In the genomic region with DNA sequence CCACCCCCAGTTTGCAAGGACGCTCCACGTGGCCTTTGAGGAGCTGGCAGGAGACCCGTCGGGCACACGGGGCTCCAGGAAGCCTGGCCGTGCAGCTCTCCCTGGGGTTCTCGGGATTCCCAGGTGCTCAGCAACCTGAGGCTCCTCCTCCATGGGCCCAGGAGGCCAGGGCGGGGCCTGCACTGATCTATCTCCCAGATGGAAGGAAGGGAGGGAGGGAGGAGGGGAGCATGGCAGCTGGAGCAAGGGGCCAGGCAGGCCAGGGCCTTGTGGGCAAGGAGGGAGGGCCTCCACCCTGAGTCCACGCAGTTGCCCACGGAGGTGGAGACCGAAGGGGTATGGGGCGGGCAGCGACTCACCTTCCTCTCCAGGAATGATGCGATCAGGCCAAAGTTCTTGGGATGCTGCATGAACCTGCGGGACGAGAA, we compare ENCODE assay signal across 9 cellular contexts.
DNase-seq lines count a peak whose midpoint lies in the region; ATAC-seq and TF ChIP-seq lines count a peak whose summit lies in the region.
"Had no signal": no experiment of that assay in that cellular context is flagged by ENCODE, and none has a peak within 500 bp of the region (broad histone marks: within the 10 kb centered on the region; RNA-seq: fewer than 3 reads in every experiment).

No MANE protein-coding gene starts in this region.

- H3K4me1 ChIP-seq in HCT116 (ENCODE audit: control insufficient read depth in 1 of 2, insufficient read depth in 2 of 2, low read length in 2 of 2): peaks cover 29 to 35% of the 10 kb centered on the region in 2 experiments
- peaks cover 32% of the 10 kb centered on the region for H3K4me1 ChIP-seq in SJCRH30
- H3K4me1 ChIP-seq in right atrium auricular region: peaks cover 4 to 64% of the 10 kb centered on the region in 2 donors
- peaks cover 49% of the 10 kb centered on the region for H3K4me1 ChIP-seq in stomach smooth muscle (ENCODE audit: control insufficient read depth, insufficient read depth, low read length)

- POLR2A ChIA-PET in HCT116 (lab: Charles Lee): no interaction called here

- BruUV-seq in HCT116 (replicated peaks; lab: Mats Ljungman, UMichigan): no TSS peak

- no peak overlapping the region for H2AFZ ChIP-seq in HCT116 (ENCODE audit: low read depth, low read length, poor library complexity, severe bottlenecking)

- ATAC-seq in HCT116 (peak; percentile 75), HG03025 (IDR thresholded peaks at IDR 0.05; ENCODE audit: low FRiP score, unreplicated experiment) (no peak), GM19324 (IDR thresholded peaks at IDR 0.05; ENCODE audit: low FRiP score, unreplicated experiment) (no peak), HG03442 (IDR thresholded peaks at IDR 0.05; ENCODE audit: unreplicated experiment) (no peak)

- intact Hi-C loops in HCT116 (cut with micrococcal nuclease): no loop called here

- DNase-seq in HCT116 (ENCODE audit: low read depth, low spot score) (no peak), SJCRH30 (peak; percentile 43 to 44), right atrium auricular region (ENCODE audit: low spot score) (no peak), CD1c-positive myeloid dendritic cell (ENCODE audit: extremely low spot score) (no peak)
- DNase-seq: NCI-H1092 treated with DMSO at 0.1 percent for 48 hours had no signal

- H3K9me2 ChIP-seq in HCT116 (ENCODE audit: insufficient read depth): no peaks in the 10 kb centered on the region

- peak overlapping the region; percentile 99; the same call in 1 of the 2 replicates for H3K27ac ChIP-seq in HCT116 (ENCODE audit: low read depth, low read length)
- peak overlapping the region; percentile 96 for H3K27ac ChIP-seq in SJCRH30
- peak overlapping the region; percentile 84 to 93 for H3K27ac ChIP-seq in right atrium auricular region
- H3K27ac ChIP-seq in stomach smooth muscle (ENCODE audit: low read length): peak overlapping the region; percentile 96

- H3K27me3 ChIP-seq in HCT116 (ENCODE audit: insufficient read depth, low read length) (no peaks in the 10 kb centered on the region), SJCRH30 (no peaks in the 10 kb centered on the region), right atrium auricular region (no peaks in the 10 kb centered on the region), stomach smooth muscle (ENCODE audit: control insufficient read depth in 1 of 2, insufficient read depth in 2 of 2, low read length in 2 of 2) (no peaks in the 10 kb centered on the region)

- peak overlapping the region; percentile 95 for H3K4me2 ChIP-seq in HCT116 (ENCODE audit: low read length)

- no peaks in the 10 kb centered on the region for H4K20me1 ChIP-seq in HCT116 (ENCODE audit: insufficient read depth)

- peak overlapping the region; percentile 71 for H3K9ac ChIP-seq in HCT116 (ENCODE audit: low read length)
- peak overlapping the region in 1 of 2 donors; percentile 67 for H3K9ac ChIP-seq in stomach smooth muscle (ENCODE audit: low read length in 2 of 2)

- no peaks in the 10 kb centered on the region for H3K79me2 ChIP-seq in HCT116 (ENCODE audit: insufficient read depth, low read length)

- H3K4me3 ChIP-seq in HCT116 (replicated peaks in 1 of 2; ENCODE audit: low read depth in 1 of 2, low read length in 2 of 2) (peak overlapping the region; percentile 40 to 57), SJCRH30 (peak overlapping the region; percentile 29), right atrium auricular region (peak overlapping the region in 1 of 2 donors; percentile 25), stomach smooth muscle (ENCODE audit: low read length in 2 of 2) (peak overlapping the region; percentile 31 to 49)

- CTCF ChIA-PET in HCT116 (lab: Charles Lee): no interaction called here

- H3K36me3 ChIP-seq in HCT116 (ENCODE audit: control insufficient read depth in 1 of 2, insufficient read depth in 2 of 2, low read length in 2 of 2): peaks cover 4 to 20% of the 10 kb centered on the region in 2 experiments; a peak in 3 of 4 replicates
- peaks cover 44% of the 10 kb centered on the region for H3K36me3 ChIP-seq in SJCRH30
- H3K36me3 ChIP-seq in right atrium auricular region: peaks cover 41% of the 10 kb centered on the region
- H3K36me3 ChIP-seq in stomach smooth muscle (ENCODE audit: control insufficient read depth in 2 of 2, insufficient read depth in 2 of 2, low read length in 2 of 2): peaks cover 26 to 30% of the 10 kb centered on the region in 2 donors

- TF ChIP-seq CTCF in HCT116 (IDR thresholded peaks at IDR 0.05 in 2 of 3, conservative IDR thresholded peaks at IDR 0.05 in 1 of 3; ENCODE audit: borderline replicate concordance in 1 of 3, insufficient read depth in 1 of 3, low read depth in 2 of 3, low read length in 2 of 3) (no peak), right atrium auricular region (IDR thresholded peaks at IDR 0.05) (no peak)

- no peak for TF ChIP-seq RAD21 in HCT116 (IDR thresholded peaks at IDR 0.05; ENCODE audit: low read depth)

- no peak for TF ChIP-seq POLR2A in HCT116 (IDR thresholded peaks at IDR 0.05; ENCODE audit: borderline replicate concordance, extremely low read depth, insufficient read depth, insufficient read length)

- RAD21 ChIA-PET in HCT116 (lab: Charles Lee; ENCODE audit: low non-redundant PET in 1 of 2, low total read pairs in 2 of 2, uncharacterized antibody in 2 of 2, unreplicated experiment in 2 of 2): no interaction called here

- H3K9me3 ChIP-seq in HCT116 (ENCODE audit: control insufficient read depth in 1 of 2, insufficient read depth in 1 of 2, low read depth in 1 of 2, low read length in 2 of 2): no peaks in the 10 kb centered on the region
- H3K9me3 ChIP-seq in SJCRH30 (replicated peaks): no peaks in the 10 kb centered on the region
- no peaks in the 10 kb centered on the region for H3K9me3 ChIP-seq in right atrium auricular region
- H3K9me3 ChIP-seq in stomach smooth muscle (ENCODE audit: control insufficient read depth in 2 of 2, low read length in 2 of 2): no peaks in the 10 kb centered on the region

TF ChIP-seq in HCT116, 20 proteins besides CTCF, POLR2A, EP300 and RAD21:
- TF ChIP-seq YY1 (IDR thresholded peaks at IDR 0.05; ENCODE audit: extremely low read depth, insufficient replicate concordance, low read depth, low read length) (peak; percentile 23), SP1 (IDR thresholded peaks at IDR 0.05; ENCODE audit: low read depth) (no peak), EZH2 (IDR thresholded peaks at IDR 0.05) (no peak), ELF1 (IDR thresholded peaks at IDR 0.05; ENCODE audit: borderline replicate concordance, low read depth) (no peak), EGR1 (IDR thresholded peaks at IDR 0.05; ENCODE audit: low read depth) (no peak), SIN3A (IDR thresholded peaks at IDR 0.05; ENCODE audit: low read depth) (no peak), SRF (IDR thresholded peaks at IDR 0.05; ENCODE audit: low read depth) (no peak), TCF7L2 (IDR thresholded peaks at IDR 0.05; ENCODE audit: borderline replicate concordance, extremely low read depth, insufficient read depth, insufficient read length) (no peak)
- TF ChIP-seq, protein P1, sequence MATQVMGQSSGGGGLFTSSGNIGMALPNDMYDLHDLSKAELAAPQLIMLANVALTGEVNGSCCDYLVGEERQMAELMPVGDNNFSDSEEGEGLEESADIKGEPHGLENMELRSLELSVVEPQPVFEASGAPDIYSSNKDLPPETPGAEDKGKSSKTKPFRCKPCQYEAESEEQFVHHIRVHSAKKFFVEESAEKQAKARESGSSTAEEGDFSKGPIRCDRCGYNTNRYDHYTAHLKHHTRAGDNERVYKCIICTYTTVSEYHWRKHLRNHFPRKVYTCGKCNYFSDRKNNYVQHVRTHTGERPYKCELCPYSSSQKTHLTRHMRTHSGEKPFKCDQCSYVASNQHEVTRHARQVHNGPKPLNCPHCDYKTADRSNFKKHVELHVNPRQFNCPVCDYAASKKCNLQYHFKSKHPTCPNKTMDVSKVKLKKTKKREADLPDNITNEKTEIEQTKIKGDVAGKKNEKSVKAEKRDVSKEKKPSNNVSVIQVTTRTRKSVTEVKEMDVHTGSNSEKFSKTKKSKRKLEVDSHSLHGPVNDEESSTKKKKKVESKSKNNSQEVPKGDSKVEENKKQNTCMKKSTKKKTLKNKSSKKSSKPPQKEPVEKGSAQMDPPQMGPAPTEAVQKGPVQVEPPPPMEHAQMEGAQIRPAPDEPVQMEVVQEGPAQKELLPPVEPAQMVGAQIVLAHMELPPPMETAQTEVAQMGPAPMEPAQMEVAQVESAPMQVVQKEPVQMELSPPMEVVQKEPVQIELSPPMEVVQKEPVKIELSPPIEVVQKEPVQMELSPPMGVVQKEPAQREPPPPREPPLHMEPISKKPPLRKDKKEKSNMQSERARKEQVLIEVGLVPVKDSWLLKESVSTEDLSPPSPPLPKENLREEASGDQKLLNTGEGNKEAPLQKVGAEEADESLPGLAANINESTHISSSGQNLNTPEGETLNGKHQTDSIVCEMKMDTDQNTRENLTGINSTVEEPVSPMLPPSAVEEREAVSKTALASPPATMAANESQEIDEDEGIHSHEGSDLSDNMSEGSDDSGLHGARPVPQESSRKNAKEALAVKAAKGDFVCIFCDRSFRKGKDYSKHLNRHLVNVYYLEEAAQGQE (IDR thresholded peaks at IDR 0.05; ENCODE audit: low read depth): no peak

Comparison
In these comparisons a context has a peak if more than half of its experiments do, and no peak if none do; other contexts are left out.
1. DNase-seq: peak in SJCRH30 (2 of 2); none in HCT116 (single experiment), right atrium auricular region (single experiment) and CD1c-positive myeloid dendritic cell (single experiment).
2. Peak in every context shown above with its lines, with median percentiles within 50 percentile points of each other: H3K27ac ChIP-seq.